Comparison of ENCODE assay signal across 2 cellular contexts in the genomic region with DNA sequence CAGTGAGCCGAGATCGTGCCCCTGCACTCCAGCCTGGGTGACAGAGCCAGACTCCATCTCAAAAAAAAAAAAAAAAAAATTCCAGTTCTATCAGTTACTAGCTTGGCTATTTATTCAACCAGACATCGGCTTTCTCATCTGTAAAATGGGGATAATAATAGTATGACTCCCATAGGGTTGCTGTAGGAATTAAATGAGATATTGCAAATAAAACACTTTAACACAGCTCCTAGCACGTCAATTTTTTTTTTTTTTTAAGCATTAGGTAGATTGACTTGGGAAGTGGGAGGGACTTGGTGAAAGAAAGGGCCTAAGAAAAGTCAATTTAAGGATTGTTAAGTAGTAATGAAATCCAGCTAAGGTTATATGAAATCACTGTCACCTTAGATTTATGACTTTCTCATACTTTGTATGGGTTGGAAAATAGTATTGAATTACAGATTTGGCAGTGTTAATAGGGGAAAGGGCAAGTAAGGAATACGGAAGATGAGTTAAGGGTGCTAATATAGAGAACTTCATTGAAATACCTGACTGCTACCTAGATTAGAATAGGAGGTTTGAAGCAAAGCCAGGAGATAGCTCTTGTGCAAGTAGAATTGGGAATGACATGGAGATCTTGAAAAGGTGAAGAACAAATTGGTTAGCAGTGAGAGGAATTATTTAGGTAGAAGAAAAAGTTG.
TF ChIP-seq lines count a peak whose summit lies in the region.

No MANE protein-coding gene starts in this region.

TF ChIP-seq in Ishikawa, 13 proteins besides CTCF, POLR2A, EP300 and RAD21:
- TF ChIP-seq CREB1 (IDR thresholded peaks at IDR 0.05; ENCODE audit: low read depth) (no peak), NFIC (IDR thresholded peaks at IDR 0.05) (peak; percentile 14; the same call in 1 of the 2 replicates)
TF ChIP-seq in Ishikawa: peak in this region for 1.

TF ChIP-seq in H1, 55 proteins besides CTCF, POLR2A, EP300 and RAD21:
- 0 out of 2 replicates have a peak, but pooled peaks have one; percentile 10 for TF ChIP-seq ZNF274 (IDR thresholded peaks at IDR 0.05; ENCODE audit: borderline replicate concordance, extremely low read depth, low read length)
- no peak for TF ChIP-seq SIX5 (IDR thresholded peaks at IDR 0.05; ENCODE audit: low read depth, low read length)
